In genomic region chr22:50581031-50581949, GRCh38 we compare ENCODE assay signal across 8 cellular contexts. TPM values are rescaled to one million over a fixed set of nuclear protein-coding genes. Genes with fewer than 3 reads are reported as not detected.
DNase-seq lines count a peak whose midpoint lies in the region; ATAC-seq and TF ChIP-seq lines count a peak whose summit lies in the region.

No MANE protein-coding gene starts in this region.

- DNase-seq in DND-41 (no peak), RWPE2 (ENCODE audit: low spot score) (no peak), esophagus muscularis mucosa (ENCODE audit: extremely low spot score) (no peak), trophoblast cell (no peak), cerebellum (ENCODE audit: low spot score) (no peak), omental fat pad (ENCODE audit: low spot score) (no peak)

- peaks cover 30% of the 10 kb centered on the region for H3K4me1 ChIP-seq in DND-41 (ENCODE audit: insufficient read depth, low read length)
- peaks cover 4% of the 10 kb centered on the region for H3K4me1 ChIP-seq in RWPE2 (ENCODE audit: insufficient read depth, poor library complexity, severe bottlenecking)
- peaks cover 40 to 60% (median 46%) of the 10 kb centered on the region in 4 donors for H3K4me1 ChIP-seq in esophagus muscularis mucosa
- peaks cover 15 to 19% of the 10 kb centered on the region in 2 experiments for H3K4me1 ChIP-seq in trophoblast cell (ENCODE audit: control insufficient read depth in 1 of 2, insufficient read depth in 2 of 2, low read length in 2 of 2)

- H3K27ac ChIP-seq in DND-41 (ENCODE audit: low read length): peak overlapping the region; percentile 100
- peak overlapping the region; percentile 69 for H3K27ac ChIP-seq in RWPE2 (ENCODE audit: poor library complexity, severe bottlenecking)
- peak overlapping the region; percentile 93 to 99 (median 97) for H3K27ac ChIP-seq in esophagus muscularis mucosa (replicated peaks in 1 of 4)
- H3K27ac ChIP-seq in trophoblast cell (ENCODE audit: low read depth, low read length): no peak overlapping the region

- peak overlapping the region; percentile 12 for H3K4ac ChIP-seq in trophoblast cell (ENCODE audit: low read depth, low read length)

- H4K12ac ChIP-seq in trophoblast cell (ENCODE audit: low read depth, low read length): peak overlapping the region; percentile 6

- no peak overlapping the region for H3K18ac ChIP-seq in trophoblast cell (ENCODE audit: low read length)

- TF ChIP-seq CTCF in DND-41 (IDR thresholded peaks at IDR 0.05; ENCODE audit: borderline replicate concordance, extremely low read depth, low read length, poor library complexity, severe bottlenecking): no peak
- TF ChIP-seq CTCF in RWPE2 (IDR thresholded peaks at IDR 0.05; ENCODE audit: poor library complexity, severe bottlenecking): no peak
- TF ChIP-seq CTCF in esophagus muscularis mucosa (IDR thresholded peaks at IDR 0.05): no peak
- no peak for TF ChIP-seq CTCF in omental fat pad (IDR thresholded peaks at IDR 0.05)

- no peaks in the 10 kb centered on the region for H3K27me3 ChIP-seq in DND-41 (ENCODE audit: insufficient read depth, low read length, poor library complexity)
- H3K27me3 ChIP-seq in RWPE2 (ENCODE audit: insufficient read depth, poor library complexity, severe bottlenecking): no peaks in the 10 kb centered on the region
- peaks cover 0 to 8% (median 0%) of the 10 kb centered on the region in 4 donors for H3K27me3 ChIP-seq in esophagus muscularis mucosa
- no peaks in the 10 kb centered on the region for H3K27me3 ChIP-seq in trophoblast cell (ENCODE audit: insufficient read depth, low read length)

- H3K79me2 ChIP-seq in DND-41 (ENCODE audit: insufficient read depth, low read length) (peaks cover 24% of the 10 kb centered on the region), trophoblast cell (ENCODE audit: control insufficient read depth, insufficient read depth, low read length, poor library complexity) (peaks cover 8% of the 10 kb centered on the region)

- no peak overlapping the region for H2BK120ac ChIP-seq in trophoblast cell (ENCODE audit: insufficient read depth, low read length, poor library complexity)

- no peak overlapping the region for H3K14ac ChIP-seq in trophoblast cell (ENCODE audit: low read length)

- no peak for TF ChIP-seq POLR2A in esophagus muscularis mucosa (IDR thresholded peaks at IDR 0.05; ENCODE audit: low read depth)

- H3K9me3 ChIP-seq in DND-41 (ENCODE audit: insufficient read depth, low read length, severe bottlenecking): no peaks in the 10 kb centered on the region
- no peaks in the 10 kb centered on the region for H3K9me3 ChIP-seq in RWPE2 (ENCODE audit: severe bottlenecking)
- H3K9me3 ChIP-seq in esophagus muscularis mucosa: no peaks in the 10 kb centered on the region
- H3K9me3 ChIP-seq in trophoblast cell (ENCODE audit: insufficient read depth, low read depth, low read length): no peaks in the 10 kb centered on the region

- H3K4me3 ChIP-seq in DND-41 (ENCODE audit: low read depth in 1 of 2, low read length in 2 of 2) (peak overlapping the region; percentile 68 to 91; a peak in 3 of 4 replicates), RWPE2 (ENCODE audit: severe bottlenecking) (peak overlapping the region; percentile 79), esophagus muscularis mucosa (peak overlapping the region; percentile 69 to 91 (median 82)), trophoblast cell (ENCODE audit: low read depth, low read length) (peak overlapping the region; percentile 87)

- WGBS in esophagus muscularis mucosa: 90% methylated on average over 22 of the region's 22 CpGs
- WGBS in trophoblast cell (ENCODE audit: extremely low coverage, insufficient coverage, insufficient read length): no CpG with 5 or more reads among the region's 22 CpGs

- peak overlapping the region; percentile 99 for H4K8ac ChIP-seq in trophoblast cell (ENCODE audit: low read depth, low read length)

- no peak overlapping the region for H3K23ac ChIP-seq in trophoblast cell (ENCODE audit: low read length)

- H2BK5ac ChIP-seq in trophoblast cell (ENCODE audit: low read depth, low read length, poor library complexity): no peak overlapping the region

- H2AFZ ChIP-seq in DND-41 (ENCODE audit: low read depth, low read length) (peak overlapping the region; percentile 99; the same call in 1 of the 2 replicates), trophoblast cell (ENCODE audit: insufficient read depth, low read length, poor library complexity) (no peak overlapping the region)

- peaks cover 19% of the 10 kb centered on the region; the same call in 1 of the 2 replicates for H4K20me1 ChIP-seq in DND-41 (ENCODE audit: insufficient read depth, low read length)

- peak overlapping the region; percentile 71 for H3K4me2 ChIP-seq in DND-41 (ENCODE audit: insufficient read depth, low read length)
- peak overlapping the region; percentile 96 for H3K4me2 ChIP-seq in trophoblast cell (ENCODE audit: low read length)

- ATAC-seq in DND-41 (ENCODE audit: insufficient read depth, low read depth): no peak
- ATAC-seq in RWPE2 (ENCODE audit: low read depth): no peak
- no peak for ATAC-seq in HG03280 (IDR thresholded peaks at IDR 0.05; ENCODE audit: unreplicated experiment)
- no peak for ATAC-seq in GM21825 (IDR thresholded peaks at IDR 0.05; ENCODE audit: unreplicated experiment)
- no peak for ATAC-seq in omental fat pad (ENCODE audit: low FRiP score)

- peak overlapping the region; percentile 22 for H2AK5ac ChIP-seq in trophoblast cell (ENCODE audit: low read length)

- no peak overlapping the region for H2BK12ac ChIP-seq in trophoblast cell (ENCODE audit: low read length)

- TF ChIP-seq EP300 in esophagus muscularis mucosa (IDR thresholded peaks at IDR 0.05): no peak

- intact Hi-C loops in esophagus muscularis mucosa (cut with DNase I): loop anchor here (5.0 kb wide), 2 partner anchors 41 to 54 kb away; partner anchors contain the start of gene SCO2

- H3K36me3 ChIP-seq in DND-41 (ENCODE audit: insufficient read depth, low read length) (peaks cover 50% of the 10 kb centered on the region), RWPE2 (ENCODE audit: low read depth) (peaks cover 27% of the 10 kb centered on the region), esophagus muscularis mucosa (peaks cover 0 to 28% (median 21%) of the 10 kb centered on the region in 4 donors), trophoblast cell (ENCODE audit: control insufficient read depth in 1 of 2, insufficient read depth in 2 of 2, low read length in 2 of 2) (peaks cover 33 to 37% of the 10 kb centered on the region in 2 experiments)

- no peak overlapping the region for H4K91ac ChIP-seq in trophoblast cell (ENCODE audit: low read depth, low read length)

- H3K9ac ChIP-seq in DND-41 (ENCODE audit: low read depth, low read length) (peak overlapping the region; percentile 100), trophoblast cell (ENCODE audit: low read length) (no peak overlapping the region)

- peaks cover 8% of the 10 kb centered on the region for H3K79me1 ChIP-seq in trophoblast cell (ENCODE audit: low read length)

RNA-seq across cellular contexts. Expression of gene CHKB, which starts 1.4 kb away (rescaled TPM):
- total RNA-seq in esophagus muscularis mucosa: 10 to 100 TPM; 20.7 to 43.5 (median 33.0) TPM
- polyA plus RNA-seq in trophoblast cell (2013): 40.3 and 43.1 TPM in 2 replicates
- 29.0 TPM for total RNA-seq in cerebellum
- total RNA-seq in omental fat pad: 10 to 100 TPM; 28.3 to 85.6 (median 34.9) TPM

RNA-seq across cellular contexts. Expression of gene CPT1B, which starts 3.1 kb away (rescaled TPM):
- total RNA-seq in esophagus muscularis mucosa (10 to 100 TPM in 2 of 4 donors, 1 to 10 TPM in 2; 5.0 to 19.6 (median 14.6) TPM), cerebellum (9.2 TPM), omental fat pad (10 to 100 TPM in 3 of 4 donors, 1 to 10 TPM in 1; 4.9 to 29.2 (median 10.8) TPM)
- 18.3 and 19.4 TPM in 2 replicates for polyA plus RNA-seq in trophoblast cell (2013)

RNA-seq across cellular contexts. Expression of gene SYCE3, which starts 18.6 kb away (rescaled TPM):
- not detected for total RNA-seq in esophagus muscularis mucosa
- 0.53 and 0.62 TPM in 2 replicates for polyA plus RNA-seq in trophoblast cell (2013)
- total RNA-seq in cerebellum: not detected
- total RNA-seq in omental fat pad: not detected

RNA-seq across cellular contexts. Expression of gene MAPK8IP2, which starts 19.3 kb away (rescaled TPM):
- total RNA-seq in esophagus muscularis mucosa: 1 to 10 TPM; 1.2 to 4.2 (median 3.4) TPM
- 0.58 and 0.66 TPM in 2 replicates for polyA plus RNA-seq in trophoblast cell (2013)
- total RNA-seq in cerebellum: 38.4 TPM
- 1 to 10 TPM; 1.6 to 3.1 (median 2.4) TPM for total RNA-seq in omental fat pad

RNA-seq across cellular contexts. Expression of gene KLHDC7B, which starts 35.6 kb away (rescaled TPM):
- total RNA-seq in esophagus muscularis mucosa (under 1 TPM in 1 of 4 donors, not detected in 3; 0.17 TPM), cerebellum (not detected), omental fat pad (under 1 TPM in 1 of 4 donors, not detected in 3; 0.48 TPM)
- polyA plus RNA-seq in trophoblast cell (2013): 0.08 and 0.10 TPM in 2 replicates
